Comparison of ENCODE assay signal across 1 cellular context in genomic region chr3:157094301-157094700, GRCh38.
TF ChIP-seq lines count a peak whose summit lies in the region.

No MANE protein-coding gene starts in this region.

TF ChIP-seq in IMR-90, 13 proteins besides CTCF, POLR2A, EP300 and RAD21:
- TF ChIP-seq RFX5 (IDR thresholded peaks at IDR 0.05; ENCODE audit: low read depth, low read length) (no peak), BHLHE40 (IDR thresholded peaks at IDR 0.05; ENCODE audit: low read depth, low read length) (no peak), CEBPB (IDR thresholded peaks at IDR 0.05; ENCODE audit: low read depth, low read length) (no peak), MXI1 (IDR thresholded peaks at IDR 0.05; ENCODE audit: borderline replicate concordance, low read depth, low read length) (no peak), ELK1 (IDR thresholded peaks at IDR 0.05; ENCODE audit: borderline replicate concordance, low read depth, low read length) (no peak), MAFK (IDR thresholded peaks at IDR 0.05; ENCODE audit: low read depth, low read length) (no peak), MAZ (IDR thresholded peaks at IDR 0.05; ENCODE audit: borderline replicate concordance, low read depth, low read length) (no peak), FOS (IDR thresholded peaks at IDR 0.05; ENCODE audit: low read depth, low read length) (no peak), CHD1 (IDR thresholded peaks at IDR 0.05; ENCODE audit: low read depth, low read length) (no peak)
